Comparison of ENCODE assay signal across 22 cellular contexts in the genomic region with DNA sequence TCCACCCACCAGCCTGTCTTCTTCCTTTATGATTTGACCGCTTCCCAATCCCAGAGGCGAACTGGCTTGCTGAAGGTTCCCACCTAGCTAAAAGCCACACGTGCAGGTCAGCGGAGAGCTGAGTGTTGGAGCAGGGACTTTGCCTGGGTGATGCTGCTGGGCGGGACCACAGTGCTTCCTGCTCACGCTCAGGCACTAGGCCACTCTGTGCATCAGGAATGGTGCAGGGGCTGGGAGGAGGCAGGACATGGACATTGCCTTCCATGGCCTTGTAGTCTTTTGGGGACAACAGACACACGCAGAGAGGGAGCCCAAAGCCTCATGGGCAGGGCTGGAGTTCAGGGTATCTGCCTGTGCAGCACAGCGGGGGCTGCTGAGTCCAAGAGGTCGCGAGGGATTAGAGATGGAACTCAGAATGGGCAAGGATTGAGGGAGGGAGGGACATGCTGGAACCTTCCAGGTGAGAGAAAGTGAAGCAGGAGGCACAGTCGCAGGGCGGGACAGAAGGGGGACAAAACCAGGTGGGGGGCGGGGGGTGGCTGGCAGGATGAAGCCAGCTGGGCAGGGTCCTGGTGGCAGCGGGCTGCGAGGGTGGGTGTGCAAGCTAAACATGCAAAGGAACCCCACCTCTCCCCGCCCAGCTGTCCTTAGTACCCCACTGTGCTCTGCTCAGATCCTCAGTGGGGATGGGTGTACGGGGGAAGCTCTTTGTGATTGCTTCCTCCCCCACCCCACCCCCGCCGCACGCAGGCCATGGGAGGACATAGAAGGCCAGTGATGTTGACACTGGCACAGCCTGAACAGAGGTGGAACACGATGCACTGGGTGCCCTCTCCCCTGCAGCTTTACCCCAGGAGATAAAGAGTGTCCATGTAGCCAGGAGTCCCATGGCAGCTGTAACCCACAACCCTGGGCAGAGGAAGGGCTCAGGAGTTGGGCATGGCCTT.
DNase-seq lines count a peak whose midpoint lies in the region; ATAC-seq and TF ChIP-seq lines count a peak whose summit lies in the region.
"Had no signal": no experiment of that assay in that cellular context is flagged by ENCODE, and none has a peak within 500 bp of the region (broad histone marks: within the 10 kb centered on the region; RNA-seq: fewer than 3 reads in every experiment).

No MANE protein-coding gene starts in this region.

- ATAC-seq in left colon (peak; percentile 72), GM18511 (IDR thresholded peaks at IDR 0.05; ENCODE audit: unreplicated experiment) (no peak), HG02840 (IDR thresholded peaks at IDR 0.05; ENCODE audit: low FRiP score, unreplicated experiment) (no peak)
- no peak for ATAC-seq in activated CD8-positive, alpha-beta T cell treated with anti-CD3 and anti-CD28 coated beads for 36 hours
- ATAC-seq: SK-N-SH treated with all-trans-retinoic acid at 6 μM for 48 hours had no signal

- no peak overlapping the region for H3K4me2 ChIP-seq in neural progenitor cell
- H3K4me2 ChIP-seq: BLaER1, KMS-11 had no signal

- H3K9me3 ChIP-seq in HEK293 (ENCODE audit: control insufficient read depth, insufficient read depth, low read depth, low read length) (no peaks in the 10 kb centered on the region), neural progenitor cell (ENCODE audit: low read depth) (no peaks in the 10 kb centered on the region)
- H3K9me3 ChIP-seq: BLaER1 had no signal

- POLR2A ChIA-PET in HEK293 (lab: Yijun Ruan, JAX): no interaction called here
- POLR2A ChIA-PET in activated CD8-positive, alpha-beta T cell treated with anti-CD3 and anti-CD28 coated beads for 36 hours (lab: Charles Lee): no interaction called here

- H3K9ac ChIP-seq in neural progenitor cell: no peak overlapping the region
- H3K9ac ChIP-seq: BLaER1, KMS-11 had no signal

- no peaks in the 10 kb centered on the region for H3K9me3 Mint-ChIP-seq in neural progenitor cell
- no peaks in the 10 kb centered on the region for H3K9me3 Mint-ChIP-seq in activated CD8-positive, alpha-beta T cell treated with anti-CD3 and anti-CD28 coated beads for 36 hours
- H3K9me3 Mint-ChIP-seq: HFFc6 had no signal

- peaks cover 6% of the 10 kb centered on the region for H3K27me3 Mint-ChIP-seq in neural progenitor cell (ENCODE audit: insufficient read depth, low read depth)
- peaks cover 27% of the 10 kb centered on the region for H3K27me3 Mint-ChIP-seq in activated CD8-positive, alpha-beta T cell treated with anti-CD3 and anti-CD28 coated beads for 36 hours

- H3K79me2 ChIP-seq in neural progenitor cell (ENCODE audit: low read depth): no peaks in the 10 kb centered on the region

- no peak overlapping the region for H3K4me3 Mint-ChIP-seq in neural progenitor cell
- no peak overlapping the region for H3K4me3 Mint-ChIP-seq in activated CD8-positive, alpha-beta T cell treated with anti-CD3 and anti-CD28 coated beads for 36 hours
- H3K4me3 Mint-ChIP-seq: CD8-positive, alpha-beta memory T cell; HFFc6 had no signal

- peak overlapping the region; percentile 80 for H3K27ac ChIP-seq in C4-2B
- no peak overlapping the region for H3K27ac ChIP-seq in HEK293 (ENCODE audit: extremely low read depth, low read depth, low read length)
- H3K27ac ChIP-seq in neural progenitor cell: no peak overlapping the region
- H3K27ac ChIP-seq: BLaER1, KMS-11 had no signal

- no peaks in the 10 kb centered on the region for H3F3A ChIP-seq in neural progenitor cell (ENCODE audit: low read depth)

- CTCF ChIA-PET in HEK293 (lab: Yijun Ruan, JAX): interaction anchor here (2.1 kb wide), 2 partner anchors 28 to 243 kb away, joined by 5 to 11 read pairs; no protein-coding TSS in a partner anchor
- CTCF ChIA-PET in activated CD8-positive, alpha-beta T cell treated with anti-CD3 and anti-CD28 coated beads for 36 hours (lab: Charles Lee): no interaction called here

- no peak for TF ChIP-seq CTCF in C4-2B (conservative IDR thresholded peaks at IDR 0.05)
- no peak for TF ChIP-seq CTCF in HEK293 (tag by site-specific recombination; IDR thresholded peaks at IDR 0.05)
- TF ChIP-seq CTCF in neural progenitor cell (IDR thresholded peaks at IDR 0.05): no peak
- TF ChIP-seq CTCF in activated CD8-positive, alpha-beta T cell treated with anti-CD3 and anti-CD28 coated beads for 36 hours (IDR thresholded peaks at IDR 0.05): no peak

- peak overlapping the region; percentile 46 for H3K27ac Mint-ChIP-seq in neural progenitor cell
- H3K27ac Mint-ChIP-seq in activated CD8-positive, alpha-beta T cell treated with anti-CD3 and anti-CD28 coated beads for 36 hours: no peak overlapping the region
- H3K27ac Mint-ChIP-seq: CD8-positive, alpha-beta memory T cell; HFFc6 had no signal

- H2AFZ ChIP-seq in neural progenitor cell (replicated peaks): no peak overlapping the region

- H3K4me3 ChIP-seq in HEK293 (ENCODE audit: low read depth, low read length) (no peak overlapping the region), neural progenitor cell (no peak overlapping the region)
- H3K4me3 ChIP-seq: BLaER1 had no signal

- intact Hi-C loops in left colon (cut with DNase I, micrococcal nuclease): no loop called here
- intact Hi-C loops in activated CD8-positive, alpha-beta T cell treated with anti-CD3 and anti-CD28 coated beads for 36 hours (cut with micrococcal nuclease): no loop called here

- H3K4me1 Mint-ChIP-seq in neural progenitor cell: peaks cover 8% of the 10 kb centered on the region
- H3K4me1 Mint-ChIP-seq in activated CD8-positive, alpha-beta T cell treated with anti-CD3 and anti-CD28 coated beads for 36 hours (ENCODE audit: low read depth): no peaks in the 10 kb centered on the region
- H3K4me1 Mint-ChIP-seq: CD8-positive, alpha-beta memory T cell had no signal

- DNase-seq in left colon: peak in 1 of 2 donors; percentile 52
- no peak for DNase-seq in neural progenitor cell (ENCODE audit: low spot score)
- no peak for DNase-seq in activated CD8-positive, alpha-beta T cell treated with anti-CD3 and anti-CD28 coated beads for 36 hours
- no peak for DNase-seq in T-helper 9 cell
- DNase-seq: CD8-positive, alpha-beta memory T cell; DMS79; HFFc6; NCI-H1417 treated with DMSO at 0.1 percent for 48 hours; NCI-H1930; NCI-H2171 treated with DMSO at 0.1 percent for 48 hours; NCI-H510A; NCI-H774; OCI-M1; RPMI8226; SIG-M5 had no signal

- H3K36me3 ChIP-seq in HEK293 (ENCODE audit: control insufficient read depth in 2 of 2, insufficient read depth in 1 of 2, low read length in 2 of 2): no peaks in the 10 kb centered on the region
- H3K36me3 ChIP-seq in neural progenitor cell: no peaks in the 10 kb centered on the region
- H3K36me3 ChIP-seq: BLaER1 had no signal

- no peaks in the 10 kb centered on the region for H4K20me1 ChIP-seq in neural progenitor cell (ENCODE audit: low read depth)
- H4K20me1 ChIP-seq: BLaER1 had no signal

- no peaks in the 10 kb centered on the region for H3K36me3 Mint-ChIP-seq in neural progenitor cell
- H3K36me3 Mint-ChIP-seq in activated CD8-positive, alpha-beta T cell treated with anti-CD3 and anti-CD28 coated beads for 36 hours (ENCODE audit: low read depth): no peaks in the 10 kb centered on the region
- H3K36me3 Mint-ChIP-seq: CD8-positive, alpha-beta memory T cell had no signal

- H3K27me3 ChIP-seq in neural progenitor cell: no peaks in the 10 kb centered on the region
- H3K27me3 ChIP-seq: BLaER1 had no signal

- H3K4me1 ChIP-seq in HEK293 (ENCODE audit: control insufficient read depth, insufficient read depth, low read length) (peaks cover 6% of the 10 kb centered on the region), neural progenitor cell (no peaks in the 10 kb centered on the region)

TF ChIP-seq in HEK293, 187 proteins besides CTCF, POLR2A, EP300 and RAD21 (continues in another document):
- TF ChIP-seq, protein P1, sequence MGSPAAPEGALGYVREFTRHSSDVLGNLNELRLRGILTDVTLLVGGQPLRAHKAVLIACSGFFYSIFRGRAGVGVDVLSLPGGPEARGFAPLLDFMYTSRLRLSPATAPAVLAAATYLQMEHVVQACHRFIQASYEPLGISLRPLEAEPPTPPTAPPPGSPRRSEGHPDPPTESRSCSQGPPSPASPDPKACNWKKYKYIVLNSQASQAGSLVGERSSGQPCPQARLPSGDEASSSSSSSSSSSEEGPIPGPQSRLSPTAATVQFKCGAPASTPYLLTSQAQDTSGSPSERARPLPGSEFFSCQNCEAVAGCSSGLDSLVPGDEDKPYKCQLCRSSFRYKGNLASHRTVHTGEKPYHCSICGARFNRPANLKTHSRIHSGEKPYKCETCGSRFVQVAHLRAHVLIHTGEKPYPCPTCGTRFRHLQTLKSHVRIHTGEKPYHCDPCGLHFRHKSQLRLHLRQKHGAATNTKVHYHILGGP (tag by site-specific recombination; IDR thresholded peaks at IDR 0.05): no peak
- TF ChIP-seq ZFHX2 (tag by site-specific recombination; conservative IDR thresholded peaks at IDR 0.05): peak; percentile 37
- TF ChIP-seq ZNF121 (tag by site-specific recombination; IDR thresholded peaks at IDR 0.05): no peak
- no peak for TF ChIP-seq SP2 (tag by site-specific recombination; IDR thresholded peaks at IDR 0.05)
- TF ChIP-seq ZNF19 (tag by site-specific recombination; IDR thresholded peaks at IDR 0.05; ENCODE audit: low read depth): no peak
- TF ChIP-seq ZNF426 (tag by site-specific recombination; IDR thresholded peaks at IDR 0.05): no peak
- TF ChIP-seq, protein P2, sequence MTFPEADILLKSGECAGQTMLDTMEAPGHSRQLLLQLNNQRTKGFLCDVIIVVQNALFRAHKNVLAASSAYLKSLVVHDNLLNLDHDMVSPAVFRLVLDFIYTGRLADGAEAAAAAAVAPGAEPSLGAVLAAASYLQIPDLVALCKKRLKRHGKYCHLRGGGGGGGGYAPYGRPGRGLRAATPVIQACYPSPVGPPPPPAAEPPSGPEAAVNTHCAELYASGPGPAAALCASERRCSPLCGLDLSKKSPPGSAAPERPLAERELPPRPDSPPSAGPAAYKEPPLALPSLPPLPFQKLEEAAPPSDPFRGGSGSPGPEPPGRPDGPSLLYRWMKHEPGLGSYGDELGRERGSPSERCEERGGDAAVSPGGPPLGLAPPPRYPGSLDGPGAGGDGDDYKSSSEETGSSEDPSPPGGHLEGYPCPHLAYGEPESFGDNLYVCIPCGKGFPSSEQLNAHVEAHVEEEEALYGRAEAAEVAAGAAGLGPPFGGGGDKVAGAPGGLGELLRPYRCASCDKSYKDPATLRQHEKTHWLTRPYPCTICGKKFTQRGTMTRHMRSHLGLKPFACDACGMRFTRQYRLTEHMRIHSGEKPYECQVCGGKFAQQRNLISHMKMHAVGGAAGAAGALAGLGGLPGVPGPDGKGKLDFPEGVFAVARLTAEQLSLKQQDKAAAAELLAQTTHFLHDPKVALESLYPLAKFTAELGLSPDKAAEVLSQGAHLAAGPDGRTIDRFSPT (tag by site-specific recombination; IDR thresholded peaks at IDR 0.05): no peak
- no peak for TF ChIP-seq ZNF423 (tag by site-specific recombination; IDR thresholded peaks at IDR 0.05)
